Comparison of ENCODE assay signal across 23 cellular contexts in the genomic region with DNA sequence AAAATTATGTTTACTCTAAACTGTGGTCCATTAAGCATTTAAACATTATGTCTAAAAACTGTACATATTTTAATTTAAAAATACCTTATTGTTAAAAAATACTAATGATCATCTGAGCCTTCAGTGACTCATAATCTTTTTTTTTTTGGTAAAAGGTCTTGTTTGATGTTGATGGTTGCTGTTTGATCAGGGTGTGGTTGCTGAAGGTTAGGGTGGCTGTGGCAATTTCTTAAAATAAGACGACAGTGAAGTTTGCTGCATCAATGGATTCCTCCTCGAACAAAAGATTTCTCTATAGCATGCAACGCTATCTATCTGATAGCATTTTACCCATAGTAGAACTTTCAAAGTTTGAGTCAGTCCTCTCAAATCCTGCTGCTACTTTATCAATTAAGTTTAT.
"Had no signal": no experiment of that assay in that cellular context is flagged by ENCODE, and none has a peak within 500 bp of the region (broad histone marks: within the 10 kb centered on the region; RNA-seq: fewer than 3 reads in every experiment).

No MANE protein-coding gene starts in this region.

- H3K36me3 ChIP-seq: gastrocnemius medialis, lower lobe of right lung, neutrophil, pancreas, right lobe of liver, thoracic aorta, tibial nerve, upper lobe of left lung had no signal

- H3K27ac Mint-ChIP-seq: endodermal cell; natural killer cell treated with Interleukin-12 subunit alpha and Interleukin-12 subunit beta and Interleukin-15 and Interleukin-18, amount 100 ng/mL, for 72 hours; stimulated activated naive B cell treated with anti-CD40 and anti-IgM and Interleukin-4, amounts not matched to agents 10 μg/mL and 1 μg/mL and 100 μg/mL, for 72 hours; stimulated activated naive CD8-positive, alpha-beta T cell treated with anti-CD3 and anti-CD28 coated beads, Interleukin-15, Interleukin-2, amounts not matched to agents 100 ng/mL and 50 ng/mL, for 24 hours had no signal

- H3K27me3 Mint-ChIP-seq: dendritic cell treated with granulocyte-macrophage colony-stimulating factor and Interleukin-4, amounts not matched to agents 40 ng/mL and 50 ng/mL, for 4 days; stimulated activated naive B cell treated with anti-CD40 and anti-IgM and Interleukin-4, amounts not matched to agents 10 μg/mL and 1 μg/mL and 100 μg/mL, for 72 hours; stimulated activated naive CD8-positive, alpha-beta T cell treated with anti-CD3 and anti-CD28 coated beads, Interleukin-15, Interleukin-2, amounts not matched to agents 100 ng/mL and 50 ng/mL, for 24 hours had no signal

- ATAC-seq: esophagus mucosa; gastrocnemius medialis; left ventricle myocardium superior; lower lobe of right lung; natural killer cell treated with Interleukin-12 subunit alpha and Interleukin-12 subunit beta and Interleukin-15 and Interleukin-18, amount 100 ng/mL, for 72 hours; pancreas; right lobe of liver; stimulated activated naive B cell treated with anti-CD40 and anti-IgM and Interleukin-4, amounts not matched to agents 10 μg/mL and 1 μg/mL and 100 μg/mL, for 72 hours had no signal

- H3K9me3 Mint-ChIP-seq: dendritic cell treated with granulocyte-macrophage colony-stimulating factor and Interleukin-4, amounts not matched to agents 40 ng/mL and 50 ng/mL, for 4 days; natural killer cell treated with Interleukin-12 subunit alpha and Interleukin-12 subunit beta and Interleukin-15 and Interleukin-18, amount 100 ng/mL, for 72 hours; neural crest cell had no signal

- H3K4me3 ChIP-seq: gastrocnemius medialis, lower lobe of right lung, pancreas, right lobe of liver, thoracic aorta, tibial nerve, upper lobe of left lung had no signal

- H3K27ac ChIP-seq: epithelial cell of prostate, gastrocnemius medialis, lower lobe of right lung, neutrophil, pancreas, right lobe of liver, thoracic aorta, tibial nerve, upper lobe of left lung had no signal

- H3K4me1 ChIP-seq: gastrocnemius medialis, pancreas, right lobe of liver, upper lobe of left lung had no signal

- H3K4me3 Mint-ChIP-seq: dendritic cell treated with granulocyte-macrophage colony-stimulating factor and Interleukin-4, amounts not matched to agents 40 ng/mL and 50 ng/mL, for 4 days; endodermal cell; natural killer cell treated with Interleukin-12 subunit alpha and Interleukin-12 subunit beta and Interleukin-15 and Interleukin-18, amount 100 ng/mL, for 72 hours; neural crest cell; stimulated activated naive B cell treated with anti-CD40 and anti-IgM and Interleukin-4, amounts not matched to agents 10 μg/mL and 1 μg/mL and 100 μg/mL, for 72 hours; stimulated activated naive CD8-positive, alpha-beta T cell treated with anti-CD3 and anti-CD28 coated beads, Interleukin-15, Interleukin-2, amounts not matched to agents 100 ng/mL and 50 ng/mL, for 24 hours had no signal

- DNase-seq: effector CD8-positive, alpha-beta T cell; endodermal cell; foreskin fibroblast; gastrocnemius medialis; head of caudate nucleus; left ventricle myocardium superior; lower lobe of right lung; pancreas; right lobe of liver; small intestine; stimulated activated CD4-positive, alpha-beta T cell treated with anti-CD3 and anti-CD28 coated beads, Interleukin-15, amount 100 ng/mL, for 24 hours; stimulated activated CD4-positive, alpha-beta T cell treated with anti-CD3 and anti-CD28 coated beads, Interleukin-2, amount 100 ng/mL, for 48 hours; stimulated activated naive B cell treated with anti-CD40 and anti-IgM and Interleukin-4, amounts not matched to agents 10 μg/mL and 1 μg/mL and 100 μg/mL, for 72 hours; upper lobe of left lung had no signal

- H3K4me1 Mint-ChIP-seq: endodermal cell had no signal

- H3K27me3 ChIP-seq: gastrocnemius medialis, neutrophil, pancreas, right lobe of liver, tibial nerve, upper lobe of left lung had no signal

- H3K9me3 ChIP-seq: gastrocnemius medialis, lower lobe of right lung, neutrophil, pancreas, right lobe of liver, thoracic aorta, tibial nerve, upper lobe of left lung had no signal

- H3K36me3 Mint-ChIP-seq: natural killer cell treated with Interleukin-12 subunit alpha and Interleukin-12 subunit beta and Interleukin-15 and Interleukin-18, amount 100 ng/mL, for 72 hours; stimulated activated naive B cell treated with anti-CD40 and anti-IgM and Interleukin-4, amounts not matched to agents 10 μg/mL and 1 μg/mL and 100 μg/mL, for 72 hours had no signal
